ENCODE assay signal across 12 cellular contexts in the genomic region with DNA sequence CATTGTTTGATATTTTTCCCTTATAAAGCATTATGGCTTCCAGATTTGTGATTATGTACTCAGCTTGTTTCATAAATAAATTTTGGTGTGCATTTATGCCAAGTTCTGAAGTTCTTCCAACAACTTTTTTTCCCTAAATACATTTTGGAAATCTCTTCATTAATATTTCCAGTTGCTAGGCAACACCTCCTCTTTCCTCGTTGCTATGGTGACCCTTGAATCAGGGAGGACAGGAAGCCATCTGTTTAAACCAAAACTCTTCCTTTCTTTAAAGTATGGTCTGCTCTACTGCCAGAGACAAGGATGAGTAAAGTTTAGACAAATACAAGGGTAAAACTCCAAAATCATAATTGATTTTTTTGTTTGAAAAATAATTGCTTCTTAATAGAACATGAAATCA.
"Had no signal": no experiment of that assay in that cellular context is flagged by ENCODE, and none has a peak within 500 bp of the region (broad histone marks: within the 10 kb centered on the region; RNA-seq: fewer than 3 reads in every experiment).

No MANE protein-coding gene starts in this region.

- ATAC-seq: activated naive CD4-positive, alpha-beta T cell treated with anti-CD3 and anti-CD28 coated beads, Interleukin-2, amount 50 U/mL, for 72 hours; activated T-helper 17 cell treated with anti-CD3 and anti-CD28 coated beads, Interleukin-2, amount 50 U/mL, for 72 hours; gastroesophageal sphincter; psoas muscle; right cardiac atrium; WTC11 had no signal

- DNase-seq: activated T-cell treated with anti-CD3 and anti-CD28 coated beads, Interleukin-2, amount 50 U/mL, for 24 hours; aorta; ovary; psoas muscle; right cardiac atrium; stimulated activated CD4-positive, alpha-beta T cell treated with anti-CD3 and anti-CD28 coated beads, Interleukin-12 subunit alpha, Interleukin-12 subunit beta, amount 100 ng/mL, for 4 hours; substantia nigra; tibial artery had no signal
